ENCODE assay signal across 9 cellular contexts in genomic region chr17:7466644-7467341, GRCh38. TPM values are rescaled to one million over a fixed set of nuclear protein-coding genes. Genes with fewer than 3 reads are reported as not detected.
DNase-seq lines count a peak whose midpoint lies in the region; ATAC-seq and TF ChIP-seq lines count a peak whose summit lies in the region.
"Had no signal": no experiment of that assay in that cellular context is flagged by ENCODE, and none has a peak within 500 bp of the region (broad histone marks: within the 10 kb centered on the region; RNA-seq: fewer than 3 reads in every experiment).

No MANE protein-coding gene starts in this region.

- TF ChIP-seq CTCF in choroid plexus epithelial cell (conservative IDR thresholded peaks at IDR 0.05; ENCODE audit: low read depth, low read length), result no peak
- TF ChIP-seq CTCF in mucosa of descending colon (IDR thresholded peaks at IDR 0.05), result no peak

- no peaks in the 10 kb centered on the region for H3K36me3 Mint-ChIP-seq in activated naive CD4-positive, alpha-beta T cell treated with anti-CD3 and anti-CD28 coated beads, Interleukin-2, amount 50 U/mL, for 24 hours

- peaks cover 22% of the 10 kb centered on the region for H3K4me1 Mint-ChIP-seq in activated naive CD4-positive, alpha-beta T cell treated with anti-CD3 and anti-CD28 coated beads, Interleukin-2, amount 50 U/mL, for 24 hours

- no peak overlapping the region for H3K4me3 ChIP-seq in choroid plexus epithelial cell (ENCODE audit: low read depth, low read length)
- no peak overlapping the region for H3K4me3 ChIP-seq in mucosa of descending colon
- H3K4me3 ChIP-seq: SJCRH30 had no signal

- ATAC-seq in mucosa of descending colon (peak; percentile 19), HG02884 (IDR thresholded peaks at IDR 0.05; ENCODE audit: unreplicated experiment) (no peak), GM18498 (IDR thresholded peaks at IDR 0.05; ENCODE audit: unreplicated experiment) (no peak)

- peak overlapping the region; percentile 41 for H3K27ac Mint-ChIP-seq in activated naive CD4-positive, alpha-beta T cell treated with anti-CD3 and anti-CD28 coated beads, Interleukin-2, amount 50 U/mL, for 24 hours

- no peaks in the 10 kb centered on the region for H3K9me3 ChIP-seq in mucosa of descending colon
- H3K9me3 ChIP-seq: SJCRH30 had no signal

- H3K36me3 ChIP-seq in mucosa of descending colon (ENCODE audit: low read depth), result no peaks in the 10 kb centered on the region
- H3K36me3 ChIP-seq: SJCRH30 had no signal

- H3K4me1 ChIP-seq in mucosa of descending colon (ENCODE audit: low read depth), result peaks cover 6% of the 10 kb centered on the region
- H3K4me1 ChIP-seq: SJCRH30 had no signal

- H3K27me3 Mint-ChIP-seq in activated naive CD4-positive, alpha-beta T cell treated with anti-CD3 and anti-CD28 coated beads, Interleukin-2, amount 50 U/mL, for 24 hours, result no peaks in the 10 kb centered on the region

- H3K9me3 Mint-ChIP-seq in activated naive CD4-positive, alpha-beta T cell treated with anti-CD3 and anti-CD28 coated beads, Interleukin-2, amount 50 U/mL, for 24 hours, result no peaks in the 10 kb centered on the region

- intact Hi-C loops in mucosa of descending colon (cut with DNase I, micrococcal nuclease), result no loop called here

- no peak overlapping the region for H3K4me3 Mint-ChIP-seq in activated naive CD4-positive, alpha-beta T cell treated with anti-CD3 and anti-CD28 coated beads, Interleukin-2, amount 50 U/mL, for 24 hours

- no peak for DNase-seq in activated naive CD4-positive, alpha-beta T cell treated with Interleukin-2 at 50 U/mL for 16 hours
- DNase-seq in choroid plexus epithelial cell (ENCODE audit: low read depth), result peak; percentile 49
- DNase-seq in mucosa of descending colon, result peak in 1 of 3 donors; percentile 47
- no peak for DNase-seq in hippocampal formation (lab: John Stamatoyannopoulos, UW)
- DNase-seq in NCI-H526 (lab: John Stamatoyannopoulos, UW), result no peak
- DNase-seq: SJCRH30 had no signal

RNA-seq across cellular contexts. Expression of gene ZBTB4, which starts 12.6 kb away (rescaled TPM):
- 10 to 100 TPM; 16.6 to 93.9 (median 18.5) TPM for total RNA-seq in mucosa of descending colon

RNA-seq across cellular contexts. Expression of gene SLC35G6, which starts 14.5 kb away (rescaled TPM):
- not detected for total RNA-seq in mucosa of descending colon
- total RNA-seq: SJCRH30 had no signal

RNA-seq across cellular contexts. Expression of gene POLR2A, which starts 17.4 kb away (rescaled TPM):
- 100 to 1,000 TPM; 101 to 124 (median 118) TPM for total RNA-seq in mucosa of descending colon

RNA-seq across cellular contexts. Expression of gene CHRNB1, which starts 21.9 kb away (rescaled TPM):
- total RNA-seq in mucosa of descending colon, result 1 to 10 TPM; 6.0 to 8.3 (median 7.7) TPM

RNA-seq across cellular contexts. Expression of gene FGF11, which starts 27.5 kb away (rescaled TPM):
- total RNA-seq in mucosa of descending colon, result 1 to 10 TPM; 1.4 to 3.0 (median 2.2) TPM
